33 cellular contexts compared by ENCODE assay signal in the genomic region with DNA sequence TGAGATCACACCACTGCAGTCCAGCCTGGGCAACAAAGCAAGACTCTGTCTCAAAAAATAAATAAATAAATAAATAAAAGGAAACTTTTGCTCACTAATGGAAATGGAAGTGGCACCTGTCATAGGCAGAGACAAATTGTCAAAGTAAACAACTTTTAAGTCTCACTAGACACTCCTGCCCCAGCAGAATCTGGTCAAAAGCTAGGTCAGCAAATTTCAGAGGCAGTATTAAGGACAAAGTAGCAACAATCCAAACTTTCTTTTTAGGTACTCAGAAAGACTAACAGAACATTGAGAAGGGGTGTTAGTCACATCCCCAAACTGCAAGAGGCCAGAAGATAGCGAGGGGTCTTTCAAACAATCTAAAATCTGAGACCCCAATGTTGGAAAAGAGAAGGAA.
"Had no signal": no experiment of that assay in that cellular context is flagged by ENCODE, and none has a peak within 500 bp of the region (broad histone marks: within the 10 kb centered on the region; RNA-seq: fewer than 3 reads in every experiment).

No MANE protein-coding gene starts in this region.

- H3K4me1 Mint-ChIP-seq: activated CD4-positive, alpha-beta T cell treated with anti-CD3 and anti-CD28 coated beads, Interleukin-2, amount 10 ng/mL, durations not matched to agents 24 days and 14 days; activated naive CD4-positive, alpha-beta T cell treated with anti-CD3 and anti-CD28 coated beads, Interleukin-2, amount 50 U/mL, for 24 hours; activated naive CD8-positive, alpha-beta T cell treated with anti-CD3 and anti-CD28 coated beads, Interleukin-2, amount 10 ng/mL, durations not matched to agents 7 days and 5 days had no signal

- H3K4me3 Mint-ChIP-seq: activated CD4-positive, alpha-beta T cell treated with anti-CD3 and anti-CD28 coated beads, Interleukin-2, amount 10 ng/mL, durations not matched to agents 24 days and 14 days; activated CD8-positive, alpha-beta T cell treated with anti-CD3 and anti-CD28 coated beads for 36 hours; activated naive CD4-positive, alpha-beta T cell treated with anti-CD3 and anti-CD28 coated beads, Interleukin-2, amount 50 U/mL, for 24 hours; activated naive CD8-positive, alpha-beta T cell treated with anti-CD3 and anti-CD28 coated beads, Interleukin-2, amount 10 ng/mL, durations not matched to agents 7 days and 5 days had no signal

- H3K27ac ChIP-seq: body of pancreas, breast epithelium, Peyer's patch, RWPE1, WERI-Rb-1 had no signal

- H3K9me3 Mint-ChIP-seq: activated CD4-positive, alpha-beta T cell treated with anti-CD3 and anti-CD28 coated beads, Interleukin-2, amount 10 ng/mL, durations not matched to agents 24 days and 14 days; activated CD8-positive, alpha-beta T cell treated with anti-CD3 and anti-CD28 coated beads for 36 hours; activated naive CD4-positive, alpha-beta T cell treated with anti-CD3 and anti-CD28 coated beads, Interleukin-2, amount 50 U/mL, for 24 hours; activated naive CD8-positive, alpha-beta T cell treated with anti-CD3 and anti-CD28 coated beads, Interleukin-2, amount 10 ng/mL, durations not matched to agents 7 days and 5 days; activated T-helper 2 cell treated with anti-CD3 and anti-CD28 coated beads, Interferon-gamma antibody, Interleukin-2, Interleukin-4, amounts not matched to agents 10 μg/mL and 5 μg/mL and 100 μg/mL, durations not matched to agents 14 hours and 24 hours and 36 hours had no signal

- H3K27me3 ChIP-seq: body of pancreas, breast epithelium, MG63, Peyer's patch had no signal

- H3K27ac Mint-ChIP-seq: activated CD4-positive, alpha-beta T cell treated with anti-CD3 and anti-CD28 coated beads, Interleukin-2, amount 10 ng/mL, durations not matched to agents 24 days and 14 days; activated CD8-positive, alpha-beta T cell treated with anti-CD3 and anti-CD28 coated beads for 36 hours; activated naive CD4-positive, alpha-beta T cell treated with anti-CD3 and anti-CD28 coated beads, Interleukin-2, amount 50 U/mL, for 24 hours; activated naive CD8-positive, alpha-beta T cell treated with anti-CD3 and anti-CD28 coated beads, Interleukin-2, amount 10 ng/mL, durations not matched to agents 7 days and 5 days; activated T-helper 2 cell treated with anti-CD3 and anti-CD28 coated beads, Interferon-gamma antibody, Interleukin-2, Interleukin-4, amounts not matched to agents 10 μg/mL and 5 μg/mL and 100 μg/mL, durations not matched to agents 14 hours and 24 hours and 36 hours had no signal

- H3K36me3 ChIP-seq: breast epithelium, MG63, Peyer's patch, WERI-Rb-1 had no signal

- H3K9me3 ChIP-seq: body of pancreas, breast epithelium, MG63, Peyer's patch had no signal

- H3K27me3 Mint-ChIP-seq: activated CD4-positive, alpha-beta T cell treated with anti-CD3 and anti-CD28 coated beads, Interleukin-2, amount 10 ng/mL, durations not matched to agents 24 days and 14 days; activated naive CD8-positive, alpha-beta T cell treated with anti-CD3 and anti-CD28 coated beads, Interleukin-2, amount 10 ng/mL, durations not matched to agents 7 days and 5 days had no signal

- DNase-seq: activated CD4-positive, alpha-beta T cell treated with anti-CD3 and anti-CD28 coated beads, Interleukin-2, amount 10 ng/mL, durations not matched to agents 24 days and 14 days; activated CD4-positive, alpha-beta T cell treated with anti-CD3 and anti-CD28 coated beads, Interleukin-2, amount 50 U/mL, for 4 hours; activated CD4-positive, CD25-positive, alpha-beta regulatory T cell; activated CD8-positive, alpha-beta T cell treated with anti-CD3 and anti-CD28 coated beads for 36 hours; activated gamma-delta T cell; activated naive CD4-positive, alpha-beta T cell treated with Interleukin-2 at 50 U/mL for 16 hours; activated naive CD8-positive, alpha-beta T cell treated with anti-CD3 and anti-CD28 coated beads, Interleukin-2, amount 10 ng/mL, durations not matched to agents 7 days and 5 days; activated T-cell treated with anti-CD3 and anti-CD28 coated beads, Interleukin-2, amount 50 U/mL, for 1 hour; body of pancreas; cerebellar nuclear complex; Kasumi-1; KG1; MG63; MV-4-11; NCI-H1092 treated with DMSO at 0.1 percent for 48 hours; NCI-H2081; NCI-H2171 treated with DMSO at 0.1 percent for 48 hours; NCI-H2227 treated with DMSO at 0.1 percent for 48 hours; NCI-H446 treated with DMSO at 0.1 percent for 48 hours; NCI-H524; Peyer's patch; SIG-M5; SW 1271; T-helper 1 cell; T-helper 2 cell; T-helper 9 cell; WERI-Rb-1 had no signal

- H3K4me1 ChIP-seq: body of pancreas, breast epithelium, Peyer's patch had no signal

- H3K36me3 Mint-ChIP-seq: activated naive CD4-positive, alpha-beta T cell treated with anti-CD3 and anti-CD28 coated beads, Interleukin-2, amount 50 U/mL, for 24 hours; activated naive CD8-positive, alpha-beta T cell treated with anti-CD3 and anti-CD28 coated beads, Interleukin-2, amount 10 ng/mL, durations not matched to agents 7 days and 5 days had no signal

- ATAC-seq: activated CD8-positive, alpha-beta T cell treated with anti-CD3 and anti-CD28 coated beads for 36 hours; body of pancreas; Right ventricle myocardium inferior; SK-N-SH treated with all-trans-retinoic acid at 6 μM for 48 hours had no signal

- H3K4me3 ChIP-seq: body of pancreas, breast epithelium, MG63, Peyer's patch had no signal
